In genomic region chr3:117252651-117253050, GRCh38 we compare ENCODE assay signal across 17 cellular contexts.
A peak's percentile ranks its signal among the peaks of the same experiment; 100 is the strongest.
DNase-seq lines count a peak whose midpoint lies in the region; ATAC-seq, FAIRE-seq and TF ChIP-seq lines count a peak whose summit lies in the region.
"Had no signal": no experiment of that assay in that cellular context is flagged by ENCODE, and none has a peak within 500 bp of the region (broad histone marks: within the 10 kb centered on the region; RNA-seq: fewer than 3 reads in every experiment).

No MANE protein-coding gene starts in this region.

- TF ChIP-seq EP300 in SK-N-SH (IDR thresholded peaks at IDR 0.05; ENCODE audit: borderline replicate concordance in 1 of 2, low read depth in 1 of 2, low read length in 1 of 2): no peak

- no peak overlapping the region for H3K9ac ChIP-seq in SK-N-SH
- H3K9ac ChIP-seq: BLaER1 treated with 17β-estradiol and CSF1 and Interleukin-3, amounts not matched to agents 10 nM and 100 nM had no signal

- no peak for TF ChIP-seq CTCF in SK-N-SH (IDR thresholded peaks at IDR 0.05)
- TF ChIP-seq CTCF in foreskin keratinocyte (conservative IDR thresholded peaks at IDR 0.05): no peak
- TF ChIP-seq CTCF in nephron progenitor cell (IDR thresholded peaks at IDR 0.05): no peak

- DNase-seq in SK-N-SH (no peak), foreskin keratinocyte (no peak), nephron progenitor cell (no peak), urothelium cell line (ENCODE audit: low spot score) (peak; percentile 8), GM19240 (ENCODE audit: insufficient read length, low spot score) (no peak), GM19239 (ENCODE audit: insufficient read length, low spot score) (no peak)
- DNase-seq: 8988T; ACHN; CD4-positive, CD25-positive, alpha-beta regulatory T cell; DMS 273 treated with DMSO at 0.1 percent for 48 hours; EL; H7 had no signal

- no peaks in the 10 kb centered on the region for H3K36me3 Mint-ChIP-seq in nephron progenitor cell (ENCODE audit: low read depth)
- H3K36me3 Mint-ChIP-seq: CD4-positive, CD25-positive, alpha-beta regulatory T cell had no signal

- no peak overlapping the region for H2AFZ ChIP-seq in SK-N-SH (ENCODE audit: low read depth)

- H3F3A ChIP-seq in SK-N-SH (replicated peaks; ENCODE audit: insufficient read depth): no peaks in the 10 kb centered on the region

- POLR2A ChIA-PET in SK-N-SH (lab: Yijun Ruan, JAX): no interaction called here

- no peak overlapping the region for H3K4me3 Mint-ChIP-seq in nephron progenitor cell
- H3K4me3 Mint-ChIP-seq: CD4-positive, CD25-positive, alpha-beta regulatory T cell had no signal

- FAIRE-seq in urothelium cell line (lab: Jason Lieb, UNC) (no peak), GM19239 (lab: Jason Lieb, UNC) (no peak)
- FAIRE-seq: G401.6, GM12891 had no signal

- no peaks in the 10 kb centered on the region for H3K9me3 Mint-ChIP-seq in nephron progenitor cell

- CTCF ChIA-PET in SK-N-SH (lab: Yijun Ruan, JAX): interaction anchor here (1.7 kb wide), 1 partner anchor 37 kb away, joined by 3 read pairs; no protein-coding TSS in a partner anchor

- H3K27ac Mint-ChIP-seq in nephron progenitor cell: peak overlapping the region; percentile 40
- H3K27ac Mint-ChIP-seq: CD4-positive, CD25-positive, alpha-beta regulatory T cell had no signal

- H3K4me1 Mint-ChIP-seq in nephron progenitor cell: peaks cover 14% of the 10 kb centered on the region
- H3K4me1 Mint-ChIP-seq: CD4-positive, CD25-positive, alpha-beta regulatory T cell had no signal

- H3K9me2 ChIP-seq in SK-N-SH: no peaks in the 10 kb centered on the region

- no peak for TF ChIP-seq RAD21 in SK-N-SH (IDR thresholded peaks at IDR 0.05; ENCODE audit: low read length)

- H3K4me1 ChIP-seq in SK-N-SH (ENCODE audit: control insufficient read depth in 1 of 2, insufficient read depth in 2 of 2, low read depth in 1 of 2, low read length in 1 of 2) (peaks cover 0 to 7% of the 10 kb centered on the region in 2 experiments; a peak in 2 of 4 replicates), foreskin keratinocyte (no peaks in the 10 kb centered on the region)
- H3K4me1 ChIP-seq: BLaER1 treated with 17β-estradiol and CSF1 and Interleukin-3, amounts not matched to agents 10 nM and 100 nM had no signal

- no peaks in the 10 kb centered on the region for H3K79me2 ChIP-seq in SK-N-SH (ENCODE audit: insufficient read depth)

- H3K27me3 ChIP-seq in SK-N-SH (ENCODE audit: insufficient read depth) (no peaks in the 10 kb centered on the region), foreskin keratinocyte (no peaks in the 10 kb centered on the region)
- H3K27me3 ChIP-seq: BLaER1 treated with 17β-estradiol and CSF1 and Interleukin-3, amounts not matched to agents 10 nM and 100 nM had no signal

- H3K4me3 ChIP-seq in SK-N-SH (ENCODE audit: low read depth in 2 of 2, low read length in 1 of 2): no peak overlapping the region
- H3K4me3 ChIP-seq: BLaER1 treated with 17β-estradiol and CSF1 and Interleukin-3, amounts not matched to agents 10 nM and 100 nM had no signal

- H3K27ac ChIP-seq in SK-N-SH (ENCODE audit: low read depth in 2 of 2, low read length in 1 of 2) (no peak overlapping the region), foreskin keratinocyte (no peak overlapping the region)
- H3K27ac ChIP-seq: BLaER1 treated with 17β-estradiol and CSF1 and Interleukin-3, amounts not matched to agents 10 nM and 100 nM had no signal

- H3K36me3 ChIP-seq in SK-N-SH (replicated peaks in 1 of 2; ENCODE audit: control insufficient read depth in 1 of 2, insufficient read depth in 2 of 2, low read length in 1 of 2): no peaks in the 10 kb centered on the region
- H3K36me3 ChIP-seq: BLaER1 treated with 17β-estradiol and CSF1 and Interleukin-3, amounts not matched to agents 10 nM and 100 nM had no signal

- H3K27me3 Mint-ChIP-seq in nephron progenitor cell (ENCODE audit: low read depth, poor library complexity): no peaks in the 10 kb centered on the region
- H3K27me3 Mint-ChIP-seq: CD4-positive, CD25-positive, alpha-beta regulatory T cell had no signal

- H3K9me3 ChIP-seq in SK-N-SH: no peaks in the 10 kb centered on the region
- H3K9me3 ChIP-seq: BLaER1 treated with 17β-estradiol and CSF1 and Interleukin-3, amounts not matched to agents 10 nM and 100 nM had no signal

- H4K20me1 ChIP-seq in SK-N-SH (ENCODE audit: insufficient read depth): no peaks in the 10 kb centered on the region
- H4K20me1 ChIP-seq: BLaER1 treated with 17β-estradiol and CSF1 and Interleukin-3, amounts not matched to agents 10 nM and 100 nM had no signal

- ATAC-seq in SK-N-SH treated with all-trans-retinoic acid at 6 μM for 48 hours (no peak), foreskin keratinocyte (peak; percentile 8)
- ATAC-seq in activated CD4-positive, CD25-positive, alpha-beta regulatory T cell treated with anti-CD3 and anti-CD28 coated beads, Interleukin-2, amount 50 U/mL, for 24 hours: no peak

- H3K4me2 ChIP-seq in SK-N-SH: no peak overlapping the region
- H3K4me2 ChIP-seq: BLaER1 treated with 17β-estradiol and CSF1 and Interleukin-3, amounts not matched to agents 10 nM and 100 nM had no signal

TF ChIP-seq in SK-N-SH, 30 proteins besides CTCF, POLR2A, EP300 and RAD21:
- no peak for TF ChIP-seq MXI1 (IDR thresholded peaks at IDR 0.05; ENCODE audit: low read depth, low read length)
- TF ChIP-seq REST (IDR thresholded peaks at IDR 0.05; ENCODE audit: low read depth, low read length): peak; percentile 82; the same call in 1 of the 2 replicates

TF ChIP-seq in SK-N-SH treated with all-trans-retinoic acid at 6 μM for 48 hours, 23 proteins besides CTCF, POLR2A, EP300 and RAD21:
- TF ChIP-seq ARNTL (CRISPR knock-in tag; IDR thresholded peaks at IDR 0.05; ENCODE audit: borderline replicate concordance, low read depth) (no peak), ZNF8 (CRISPR knock-in tag; IDR thresholded peaks at IDR 0.05) (no peak), ZFP30 (CRISPR knock-in tag; IDR thresholded peaks at IDR 0.05) (no peak), ESRRG (CRISPR knock-in tag; IDR thresholded peaks at IDR 0.05) (no peak), ZFP3 (CRISPR knock-in tag; IDR thresholded peaks at IDR 0.05) (no peak), ISL1 (CRISPR knock-in tag; IDR thresholded peaks at IDR 0.05) (no peak), TCF4 (CRISPR knock-in tag; IDR thresholded peaks at IDR 0.05; ENCODE audit: borderline replicate concordance) (no peak), PPARA (CRISPR knock-in tag; IDR thresholded peaks at IDR 0.05; ENCODE audit: borderline replicate concordance) (no peak), GLIS3 (CRISPR knock-in tag; IDR thresholded peaks at IDR 0.05) (no peak), CSRNP3 (CRISPR knock-in tag; IDR thresholded peaks at IDR 0.05) (no peak), CREB5 (CRISPR knock-in tag; IDR thresholded peaks at IDR 0.05; ENCODE audit: low read depth) (no peak), CSDC2 (CRISPR knock-in tag; IDR thresholded peaks at IDR 0.05) (no peak), TSHZ2 (CRISPR knock-in tag; IDR thresholded peaks at IDR 0.05) (no peak)
